ENCODE assay signal across 8 cellular contexts in genomic region chr7:23471090-23471859, GRCh38. TPM values are rescaled to one million over a fixed set of nuclear protein-coding genes. Genes with fewer than 3 reads are reported as not detected.
A peak's percentile ranks its signal among the peaks of the same experiment; 100 is the strongest.
DNase-seq lines count a peak whose midpoint lies in the region; ATAC-seq and TF ChIP-seq lines count a peak whose summit lies in the region.

No MANE protein-coding gene starts in this region.

- TF ChIP-seq CTCF in WTC11 (IDR thresholded peaks at IDR 0.05) = no peak

- H3K27me3 Mint-ChIP-seq in WTC11 (ENCODE audit: low read depth) = no peaks in the 10 kb centered on the region

- H3K4me1 Mint-ChIP-seq in WTC11 = peaks cover 17% of the 10 kb centered on the region

- H3K27ac Mint-ChIP-seq in WTC11 = peak overlapping the region; percentile 100

- peak overlapping the region; percentile 98 for H3K4me3 Mint-ChIP-seq in WTC11

- H3K36me3 Mint-ChIP-seq in WTC11 = peaks cover 11% of the 10 kb centered on the region

- no peaks in the 10 kb centered on the region for H3K9me3 Mint-ChIP-seq in WTC11

- CTCF ChIA-PET in WTC11 (lab: Charles Lee) = no interaction called here

- peak; percentile 33 for ATAC-seq in HG02759 (IDR thresholded peaks at IDR 0.05; ENCODE audit: unreplicated experiment)
- peak; percentile 40 for ATAC-seq in WTC11

- DNase-seq in NCI-H187 (lab: John Stamatoyannopoulos, UW) (peak; percentile 75 to 86), NCI-H187 treated with DMSO at 0.1 percent for 48 hours (lab: John Stamatoyannopoulos, UW) (no peak), NCI-H2081 treated with DMSO at 0.1 percent for 48 hours (lab: John Stamatoyannopoulos, UW) (peak; percentile 87), WTC11 (ENCODE audit: low spot score) (peak; percentile 92), fibroblast of peridontal ligament (ENCODE audit: extremely low read depth) (peak; percentile 23), AG08395 (ENCODE audit: low spot score) (no peak)
- DNase-seq in stimulated activated CD4-positive, alpha-beta T cell treated with anti-CD3 and anti-CD28 coated beads, Interleukin-1b, Interleukin-23, amount 100 ng/mL, for 48 hours = peak; percentile 33

- POLR2A ChIA-PET in WTC11 (lab: Charles Lee) = no interaction called here

TF ChIP-seq in WTC11, 78 proteins besides CTCF, POLR2A, EP300 and RAD21:
- TF ChIP-seq GRHL2 (CRISPR knock-in tag; IDR thresholded peaks at IDR 0.05; ENCODE audit: insufficient replicate concordance, severe bottlenecking) (no peak), SP1 (CRISPR knock-in tag; conservative IDR thresholded peaks at IDR 0.05) (peak; percentile 71), GABPB1 (CRISPR knock-in tag; IDR thresholded peaks at IDR 0.05) (0 out of 2 replicates have a peak, but pooled peaks have one; percentile 36), ZNF219 (CRISPR knock-in tag; IDR thresholded peaks at IDR 0.05; ENCODE audit: borderline replicate concordance) (no peak), ZNF121 (CRISPR knock-in tag; IDR thresholded peaks at IDR 0.05) (no peak), JUN (CRISPR knock-in tag; IDR thresholded peaks at IDR 0.05) (no peak), FOXK1 (CRISPR knock-in tag; IDR thresholded peaks at IDR 0.05) (0 out of 2 replicates have a peak, but pooled peaks have one; percentile 27), AFF4 (CRISPR knock-in tag; IDR thresholded peaks at IDR 0.05; ENCODE audit: borderline replicate concordance) (no peak), ZNF281 (CRISPR knock-in tag; IDR thresholded peaks at IDR 0.05) (peak; percentile 71; the same call in 1 of the 2 replicates), ERG (CRISPR knock-in tag; IDR thresholded peaks at IDR 0.05) (no peak), MXD4 (CRISPR knock-in tag; IDR thresholded peaks at IDR 0.05; ENCODE audit: borderline replicate concordance) (no peak), ZNF416 (CRISPR knock-in tag; IDR thresholded peaks at IDR 0.05) (no peak), NFATC4 (CRISPR knock-in tag; IDR thresholded peaks at IDR 0.05) (no peak), ZBTB43 (CRISPR knock-in tag; IDR thresholded peaks at IDR 0.05) (peak; percentile 18; the same call in 1 of the 2 replicates), ZNF423 (CRISPR knock-in tag; IDR thresholded peaks at IDR 0.05) (peak; percentile 34; the same call in 1 of the 2 replicates)

RNA-seq across cellular contexts. Expression of gene IGF2BP3, which starts 1.0 kb away (rescaled TPM):
- total RNA-seq in WTC11 (2021) = 129 to 165 TPM (median 164 TPM) in 3 replicates

Comparison
In these comparisons a context has a peak if more than half of its experiments do, and no peak if none do; other contexts are left out.
1. DNase-seq: peak in NCI-H187 (2 of 2), NCI-H2081 treated with DMSO at 0.1 percent for 48 hours (single experiment), WTC11 (single experiment), fibroblast of peridontal ligament (single experiment) and stimulated activated CD4-positive, alpha-beta T cell treated with anti-CD3 and anti-CD28 coated beads, Interleukin-1b, Interleukin-23, amount 100 ng/mL, for 48 hours (single experiment); none in NCI-H187 treated with DMSO at 0.1 percent for 48 hours (single experiment) and AG08395 (single experiment).